In the genomic region with DNA sequence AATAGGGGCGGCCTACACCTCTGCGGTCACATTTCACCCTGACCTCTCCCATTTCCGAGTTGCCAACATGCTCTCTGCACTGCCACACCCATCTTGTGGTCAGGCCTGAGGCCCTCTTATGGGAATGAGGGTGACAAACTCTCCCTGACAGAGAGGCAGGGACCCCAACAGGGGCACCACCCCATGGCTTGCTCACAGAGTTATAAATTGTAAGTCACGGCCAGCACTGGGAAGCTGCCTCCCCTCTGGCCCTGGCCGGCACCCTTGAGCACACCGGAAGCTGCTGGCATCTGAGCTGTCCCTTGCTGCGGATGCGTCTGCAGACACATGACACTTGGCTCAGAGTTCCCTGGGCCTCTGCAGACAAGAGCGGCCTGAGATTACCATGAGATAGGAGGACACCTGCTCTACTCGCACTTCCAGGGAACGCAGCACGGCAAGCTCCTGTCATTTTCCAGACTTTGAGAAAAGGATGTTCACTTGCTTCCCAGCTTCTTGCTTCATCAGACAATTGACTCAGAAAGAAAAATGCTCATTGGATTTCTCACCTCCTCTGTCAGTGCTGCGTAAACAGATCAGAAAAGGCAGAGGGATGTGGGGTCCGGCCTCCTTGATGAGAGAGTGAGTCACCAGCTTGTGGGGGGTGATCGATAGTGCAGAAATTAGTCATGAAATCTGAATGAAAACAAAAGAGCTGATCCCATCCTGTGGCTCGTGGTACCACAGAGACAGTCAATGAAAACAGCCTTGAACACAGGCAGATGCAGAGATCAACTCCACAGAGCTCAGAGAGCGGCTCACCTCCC, we compare ENCODE assay signal across 10 cellular contexts.
A peak's percentile ranks its signal among the peaks of the same experiment; 100 is the strongest.
DNase-seq lines count a peak whose midpoint lies in the region; ATAC-seq and TF ChIP-seq lines count a peak whose summit lies in the region.
"Had no signal": no experiment of that assay in that cellular context is flagged by ENCODE, and none has a peak within 500 bp of the region (broad histone marks: within the 10 kb centered on the region; RNA-seq: fewer than 3 reads in every experiment).

No MANE protein-coding gene starts in this region.

- CTCF ChIA-PET in RWPE1 (lab: Yijun Ruan, JAX) = interaction anchor here (0.5 to 0.8 kb wide), 3 partner anchors 18 to 1121 kb away, joined by 3 read pairs; no protein-coding TSS in a partner anchor
- CTCF ChIA-PET in OCI-LY7 (lab: Charles Lee; ENCODE audit: unreplicated experiment) = no interaction called here

- H2AFZ ChIP-seq in OCI-LY7 (ENCODE audit: low read length) = no peak overlapping the region

- TF ChIP-seq CTCF in AG10803 (conservative IDR thresholded peaks at IDR 0.05; ENCODE audit: low read length) = no peak
- no peak for TF ChIP-seq CTCF in RWPE1 (conservative IDR thresholded peaks at IDR 0.05; ENCODE audit: low read depth)
- TF ChIP-seq CTCF in astrocyte of the cerebellum (IDR thresholded peaks at IDR 0.05; ENCODE audit: low read depth, low read length, missing control alignments) = no peak
- TF ChIP-seq CTCF in omental fat pad (IDR thresholded peaks at IDR 0.05) = no peak
- TF ChIP-seq CTCF in OCI-LY7 (conservative IDR thresholded peaks at IDR 0.05; ENCODE audit: low read length) = no peak

- peak; percentile 54 for ATAC-seq in omental fat pad (ENCODE audit: low FRiP score)
- ATAC-seq in GM21367 (IDR thresholded peaks at IDR 0.05; ENCODE audit: unreplicated experiment) = no peak

- H3K27ac ChIP-seq in RWPE1 = peak overlapping the region; percentile 9
- no peak overlapping the region for H3K27ac ChIP-seq in OCI-LY7 (ENCODE audit: low read depth, low read length, poor library complexity, severe bottlenecking)
- H3K27ac ChIP-seq: cardiac muscle cell, prostate gland had no signal

- POLR2A ChIA-PET in RWPE1 (lab: Yijun Ruan, JAX; ENCODE audit: low non-redundant PET) (no interaction called here), OCI-LY7 (lab: Charles Lee) (interaction anchor here (1.2 kb wide), 1 partner anchor 9 kb away, joined by 3 read pairs; no protein-coding TSS in a partner anchor)

- H4K20me1 ChIP-seq in OCI-LY7 (ENCODE audit: insufficient read depth, low read length) = no peaks in the 10 kb centered on the region

- no peaks in the 10 kb centered on the region for H3K36me3 ChIP-seq in OCI-LY7 (ENCODE audit: insufficient read depth, low read length)
- H3K36me3 ChIP-seq: cardiac muscle cell, prostate gland had no signal

- no peak overlapping the region for H3K4me3 ChIP-seq in AG10803 (ENCODE audit: low read length)
- H3K4me3 ChIP-seq in astrocyte of the cerebellum (ENCODE audit: low read depth, low read length) = no peak overlapping the region
- H3K4me3 ChIP-seq in OCI-LY7 (ENCODE audit: low read depth, low read length, poor library complexity, severe bottlenecking) = no peak overlapping the region
- H3K4me3 ChIP-seq: cardiac muscle cell, prostate gland had no signal

- H3K79me2 ChIP-seq in OCI-LY7 (ENCODE audit: insufficient read depth, low read depth, low read length) = no peaks in the 10 kb centered on the region

- BruUV-seq in OCI-LY7 (replicated peaks; lab: Mats Ljungman, UMichigan) = no TSS peak

- in situ Hi-C loops in astrocyte of the cerebellum (cut with HindIII; ENCODE audit: low sequenced_read_pairs) = no loop called here

- no peaks in the 10 kb centered on the region for H3K4me1 ChIP-seq in OCI-LY7 (ENCODE audit: insufficient read depth, low read length, poor library complexity, severe bottlenecking)
- H3K4me1 ChIP-seq: prostate gland had no signal

- no peak overlapping the region for H3K4me2 ChIP-seq in OCI-LY7 (ENCODE audit: low read length)

- no peaks in the 10 kb centered on the region for H3K9me2 ChIP-seq in OCI-LY7 (ENCODE audit: insufficient read depth, low read length)

- no peaks in the 10 kb centered on the region for H3K9me3 ChIP-seq in OCI-LY7 (ENCODE audit: low read length)
- H3K9me3 ChIP-seq: prostate gland had no signal

- intact Hi-C loops in OCI-LY7 (cut with micrococcal nuclease; ENCODE audit: unreplicated experiment) = no loop called here

- peak; percentile 95 for DNase-seq in AG10803 (ENCODE audit: low read depth)
- DNase-seq in RWPE1 (ENCODE audit: low spot score) = peak; percentile 60
- peak; percentile 50 for DNase-seq in astrocyte of the cerebellum (ENCODE audit: low read depth)
- DNase-seq in omental fat pad (ENCODE audit: low spot score) = no peak
- DNase-seq in mesenteric fat pad (ENCODE audit: low spot score) = no peak
- DNase-seq in OCI-LY7 (ENCODE audit: low spot score) = no peak
- DNase-seq in NCI-H1092 treated with DMSO at 0.1 percent for 48 hours (lab: John Stamatoyannopoulos, UW) = no peak

Comparison
In these comparisons a context has a peak if more than half of its experiments do, and no peak if none do; other contexts are left out.
1. DNase-seq: peak in AG10803 (single experiment), RWPE1 (single experiment) and astrocyte of the cerebellum (single experiment); none in omental fat pad (single experiment), mesenteric fat pad (single experiment), OCI-LY7 (single experiment) and NCI-H1092 treated with DMSO at 0.1 percent for 48 hours (single experiment).